Comparison of ENCODE assay signal across 1 cellular context in genomic region chr4:121765368-121765705, GRCh38.
TF ChIP-seq lines count a peak whose summit lies in the region.

No MANE protein-coding gene starts in this region.

TF ChIP-seq in GM12878, 131 proteins besides CTCF, POLR2A, EP300 and RAD21:
- TF ChIP-seq SRF (IDR thresholded peaks at IDR 0.05; ENCODE audit: low read depth in 2 of 2, low read length in 2 of 2) = no peak
- TF ChIP-seq PAX8 (IDR thresholded peaks at IDR 0.05) = no peak
- TF ChIP-seq POLR2AphosphoS5 (IDR thresholded peaks at IDR 0.05; ENCODE audit: low read length) = no peak
- no peak for TF ChIP-seq CBX3 (IDR thresholded peaks at IDR 0.05; ENCODE audit: borderline replicate concordance, low read depth)
- no peak for TF ChIP-seq RB1 (IDR thresholded peaks at IDR 0.05; ENCODE audit: borderline replicate concordance)
- TF ChIP-seq JUND (IDR thresholded peaks at IDR 0.05; ENCODE audit: low read depth, low read length) = no peak
- TF ChIP-seq DPF2 (IDR thresholded peaks at IDR 0.05) = no peak
- TF ChIP-seq RELA (IDR thresholded peaks at IDR 0.05; ENCODE audit: borderline replicate concordance, partially characterized antibody) = no peak
- TF ChIP-seq, protein P1, sequence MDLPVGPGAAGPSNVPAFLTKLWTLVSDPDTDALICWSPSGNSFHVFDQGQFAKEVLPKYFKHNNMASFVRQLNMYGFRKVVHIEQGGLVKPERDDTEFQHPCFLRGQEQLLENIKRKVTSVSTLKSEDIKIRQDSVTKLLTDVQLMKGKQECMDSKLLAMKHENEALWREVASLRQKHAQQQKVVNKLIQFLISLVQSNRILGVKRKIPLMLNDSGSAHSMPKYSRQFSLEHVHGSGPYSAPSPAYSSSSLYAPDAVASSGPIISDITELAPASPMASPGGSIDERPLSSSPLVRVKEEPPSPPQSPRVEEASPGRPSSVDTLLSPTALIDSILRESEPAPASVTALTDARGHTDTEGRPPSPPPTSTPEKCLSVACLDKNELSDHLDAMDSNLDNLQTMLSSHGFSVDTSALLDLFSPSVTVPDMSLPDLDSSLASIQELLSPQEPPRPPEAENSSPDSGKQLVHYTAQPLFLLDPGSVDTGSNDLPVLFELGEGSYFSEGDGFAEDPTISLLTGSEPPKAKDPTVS (IDR thresholded peaks at IDR 0.05; ENCODE audit: low read depth, low read length) = no peak
- TF ChIP-seq IRF4 (IDR thresholded peaks at IDR 0.05; ENCODE audit: low read depth, low read length) = no peak
- no peak for TF ChIP-seq POLR2AphosphoS2 (IDR thresholded peaks at IDR 0.05; ENCODE audit: low read depth, low read length)
- TF ChIP-seq, protein P2, sequence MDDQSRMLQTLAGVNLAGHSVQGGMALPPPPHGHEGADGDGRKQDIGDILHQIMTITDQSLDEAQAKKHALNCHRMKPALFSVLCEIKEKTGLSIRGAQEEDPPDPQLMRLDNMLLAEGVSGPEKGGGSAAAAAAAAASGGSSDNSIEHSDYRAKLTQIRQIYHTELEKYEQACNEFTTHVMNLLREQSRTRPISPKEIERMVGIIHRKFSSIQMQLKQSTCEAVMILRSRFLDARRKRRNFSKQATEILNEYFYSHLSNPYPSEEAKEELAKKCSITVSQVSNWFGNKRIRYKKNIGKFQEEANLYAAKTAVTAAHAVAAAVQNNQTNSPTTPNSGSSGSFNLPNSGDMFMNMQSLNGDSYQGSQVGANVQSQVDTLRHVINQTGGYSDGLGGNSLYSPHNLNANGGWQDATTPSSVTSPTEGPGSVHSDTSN (IDR thresholded peaks at IDR 0.05; ENCODE audit: insufficient replicate concordance, low read depth, low read length) = no peak
- no peak for TF ChIP-seq FOXK2 (IDR thresholded peaks at IDR 0.05)
- no peak for TF ChIP-seq STAT1 (conservative IDR thresholded peaks at IDR 0.05)
- TF ChIP-seq CHD4 (IDR thresholded peaks at IDR 0.05) = no peak
- TF ChIP-seq ZNF384 (IDR thresholded peaks at IDR 0.05; ENCODE audit: borderline replicate concordance, low read depth, low read length) = no peak
- TF ChIP-seq, protein P3, sequence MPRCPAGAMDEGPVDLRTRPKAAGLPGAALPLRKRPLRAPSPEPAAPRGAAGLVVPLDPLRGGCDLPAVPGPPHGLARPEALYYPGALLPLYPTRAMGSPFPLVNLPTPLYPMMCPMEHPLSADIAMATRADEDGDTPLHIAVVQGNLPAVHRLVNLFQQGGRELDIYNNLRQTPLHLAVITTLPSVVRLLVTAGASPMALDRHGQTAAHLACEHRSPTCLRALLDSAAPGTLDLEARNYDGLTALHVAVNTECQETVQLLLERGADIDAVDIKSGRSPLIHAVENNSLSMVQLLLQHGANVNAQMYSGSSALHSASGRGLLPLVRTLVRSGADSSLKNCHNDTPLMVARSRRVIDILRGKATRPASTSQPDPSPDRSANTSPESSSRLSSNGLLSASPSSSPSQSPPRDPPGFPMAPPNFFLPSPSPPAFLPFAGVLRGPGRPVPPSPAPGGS (IDR thresholded peaks at IDR 0.05; ENCODE audit: borderline replicate concordance, insufficient read depth, low read depth, low read length, poor library complexity, severe bottlenecking) = no peak
- TF ChIP-seq, protein P4, sequence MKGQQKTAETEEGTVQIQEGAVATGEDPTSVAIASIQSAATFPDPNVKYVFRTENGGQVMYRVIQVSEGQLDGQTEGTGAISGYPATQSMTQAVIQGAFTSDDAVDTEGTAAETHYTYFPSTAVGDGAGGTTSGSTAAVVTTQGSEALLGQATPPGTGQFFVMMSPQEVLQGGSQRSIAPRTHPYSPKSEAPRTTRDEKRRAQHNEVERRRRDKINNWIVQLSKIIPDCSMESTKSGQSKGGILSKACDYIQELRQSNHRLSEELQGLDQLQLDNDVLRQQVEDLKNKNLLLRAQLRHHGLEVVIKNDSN (IDR thresholded peaks at IDR 0.05; ENCODE audit: borderline replicate concordance, extremely low read length, insufficient read depth, low read depth, low read length) = no peak
- no peak for TF ChIP-seq CREM (IDR thresholded peaks at IDR 0.05; ENCODE audit: low read depth)
